14 cellular contexts compared by ENCODE assay signal in the genomic region with DNA sequence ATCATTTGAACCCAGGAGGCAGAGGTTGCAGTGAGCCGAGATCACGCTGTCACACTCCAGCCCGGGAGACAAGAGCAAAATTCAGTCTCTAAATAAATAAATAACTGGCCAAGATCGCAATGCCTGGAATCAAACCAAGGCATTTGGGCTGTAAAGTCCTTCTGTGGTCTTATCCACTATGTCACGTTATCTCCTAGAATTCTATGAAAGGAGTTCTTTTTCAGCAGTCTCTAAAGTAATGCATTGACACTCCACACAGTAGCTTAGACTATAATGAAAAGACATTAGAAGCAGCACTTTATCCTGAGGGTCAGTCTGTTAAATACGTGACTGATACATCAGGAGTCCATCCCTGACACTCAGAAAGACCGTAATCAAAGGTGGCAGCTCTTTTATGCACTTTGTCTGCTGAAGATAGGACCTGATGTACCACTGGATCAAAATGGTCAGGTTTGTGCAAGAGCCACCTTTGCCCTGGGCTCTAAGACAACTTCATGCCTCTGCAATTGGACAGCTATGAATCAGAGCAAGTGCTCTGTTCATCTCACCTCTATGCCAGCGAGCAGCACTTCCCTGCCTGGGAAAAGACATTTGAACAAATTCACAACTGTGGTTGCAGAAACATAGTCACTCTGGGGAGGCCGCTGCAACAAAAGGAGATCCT. TPM values are rescaled to one million over a fixed set of nuclear protein-coding genes. Genes with fewer than 3 reads are reported as not detected.
DNase-seq lines count a peak whose midpoint lies in the region; ATAC-seq and TF ChIP-seq lines count a peak whose summit lies in the region.
"Had no signal": no experiment of that assay in that cellular context is flagged by ENCODE, and none has a peak within 500 bp of the region (broad histone marks: within the 10 kb centered on the region; RNA-seq: fewer than 3 reads in every experiment).

No MANE protein-coding gene starts in this region.

- POLR2A ChIA-PET in MCF 10A (lab: Yijun Ruan, JAX), result no interaction called here

- H2AFZ ChIP-seq in Karpas-422 (ENCODE audit: low read length), result no peak overlapping the region

- H3K27me3 Mint-ChIP-seq in MCF 10A (ENCODE audit: insufficient read depth, unreplicated experiment), result no peaks in the 10 kb centered on the region
- H3K27me3 Mint-ChIP-seq in progenitor cell of endocrine pancreas, result no peaks in the 10 kb centered on the region

- peak; percentile 5 for DNase-seq in MCF 10A (ENCODE audit: unreplicated experiment)
- DNase-seq in breast epithelium (ENCODE audit: low spot score in 2 of 2), result no peak
- peak; percentile 74 for DNase-seq in foreskin melanocyte
- no peak for DNase-seq in mucosa of descending colon
- no peak for DNase-seq in Karpas-422
- no peak for DNase-seq in progenitor cell of endocrine pancreas (ENCODE audit: low spot score, unreplicated experiment)
- no peak for DNase-seq in tibial artery
- DNase-seq in ovary, result no peak
- DNase-seq: CD8-positive, alpha-beta memory T cell; DMS53; H7; IMR-90 had no signal

- no peak for TF ChIP-seq EP300 in ovary (IDR thresholded peaks at IDR 0.05)

- H3K9me3 ChIP-seq in breast epithelium, result no peaks in the 10 kb centered on the region
- H3K9me3 ChIP-seq in mucosa of descending colon, result no peaks in the 10 kb centered on the region
- no peaks in the 10 kb centered on the region for H3K9me3 ChIP-seq in Karpas-422 (ENCODE audit: low read length)
- no peaks in the 10 kb centered on the region for H3K9me3 ChIP-seq in tibial artery
- H3K9me3 ChIP-seq in ovary, result no peaks in the 10 kb centered on the region

- no peaks in the 10 kb centered on the region for H3K27me3 ChIP-seq in breast epithelium
- no peaks in the 10 kb centered on the region for H3K27me3 ChIP-seq in Karpas-422 (ENCODE audit: low read length)
- no peaks in the 10 kb centered on the region for H3K27me3 ChIP-seq in tibial artery
- no peaks in the 10 kb centered on the region for H3K27me3 ChIP-seq in ovary

- ATAC-seq in mucosa of descending colon, result peak; percentile 36

- no peak overlapping the region for H3K9ac ChIP-seq in Karpas-422 (ENCODE audit: low read length)

- CTCF ChIA-PET in MCF 10A (lab: Yijun Ruan, JAX), result no interaction called here

- H3K4me3 Mint-ChIP-seq in MCF 10A (ENCODE audit: unreplicated experiment) (no peak overlapping the region), progenitor cell of endocrine pancreas (ENCODE audit: low read depth) (no peak overlapping the region)
- H3K4me3 Mint-ChIP-seq: CD8-positive, alpha-beta memory T cell had no signal

- no peaks in the 10 kb centered on the region for H3K4me1 Mint-ChIP-seq in MCF 10A (ENCODE audit: insufficient read depth, unreplicated experiment)
- H3K4me1 Mint-ChIP-seq in progenitor cell of endocrine pancreas (ENCODE audit: low read depth), result no peaks in the 10 kb centered on the region
- H3K4me1 Mint-ChIP-seq: CD8-positive, alpha-beta memory T cell had no signal

- H3K9me2 ChIP-seq in Karpas-422 (replicated peaks; ENCODE audit: insufficient read depth, low read length), result no peaks in the 10 kb centered on the region

- TF ChIP-seq POLR2A in breast epithelium (IDR thresholded peaks at IDR 0.05), result no peak
- no peak for TF ChIP-seq POLR2A in ovary (IDR thresholded peaks at IDR 0.05)

- no peaks in the 10 kb centered on the region for H3K9me3 Mint-ChIP-seq in MCF 10A (ENCODE audit: unreplicated experiment)
- peaks cover 9% of the 10 kb centered on the region for H3K9me3 Mint-ChIP-seq in progenitor cell of endocrine pancreas (ENCODE audit: low read depth)

- BruUV-seq in MCF 10A (replicated peaks; lab: Mats Ljungman, UMichigan), result no TSS peak

- H3K36me3 ChIP-seq in breast epithelium, result no peaks in the 10 kb centered on the region
- no peaks in the 10 kb centered on the region for H3K36me3 ChIP-seq in mucosa of descending colon (ENCODE audit: low read depth)
- no peaks in the 10 kb centered on the region for H3K36me3 ChIP-seq in Karpas-422 (ENCODE audit: insufficient read depth, low read length)
- H3K36me3 ChIP-seq in tibial artery, result no peaks in the 10 kb centered on the region
- no peaks in the 10 kb centered on the region for H3K36me3 ChIP-seq in ovary

- H3K36me3 Mint-ChIP-seq in MCF 10A (ENCODE audit: insufficient read depth, unreplicated experiment) (no peaks in the 10 kb centered on the region), progenitor cell of endocrine pancreas (ENCODE audit: insufficient read depth) (peaks cover 2% of the 10 kb centered on the region)
- H3K36me3 Mint-ChIP-seq: CD8-positive, alpha-beta memory T cell had no signal

- intact Hi-C loops in MCF 10A (cut with micrococcal nuclease), result no loop called here
- intact Hi-C loops in breast epithelium (cut with DNase I; ENCODE audit: low total_unique reads), result no loop called here
- intact Hi-C loops in mucosa of descending colon (cut with DNase I, micrococcal nuclease), result no loop called here
- intact Hi-C loops in tibial artery (cut with DNase I; ENCODE audit: low total_unique reads), result no loop called here
- intact Hi-C loops in ovary (cut with DNase I), result no loop called here

- no peak overlapping the region for H3K27ac Mint-ChIP-seq in MCF 10A (ENCODE audit: low read depth, unreplicated experiment)
- H3K27ac Mint-ChIP-seq in progenitor cell of endocrine pancreas, result no peak overlapping the region
- H3K27ac Mint-ChIP-seq: CD8-positive, alpha-beta memory T cell had no signal

- no peak for TF ChIP-seq CTCF in MCF 10A (IDR thresholded peaks at IDR 0.05; ENCODE audit: unreplicated experiment)
- no peak for TF ChIP-seq CTCF in breast epithelium (IDR thresholded peaks at IDR 0.05)
- no peak for TF ChIP-seq CTCF in mucosa of descending colon (IDR thresholded peaks at IDR 0.05)
- no peak for TF ChIP-seq CTCF in progenitor cell of endocrine pancreas (IDR thresholded peaks at IDR 0.05; ENCODE audit: unreplicated experiment)
- TF ChIP-seq CTCF in tibial artery (IDR thresholded peaks at IDR 0.05), result no peak
- no peak for TF ChIP-seq CTCF in ovary (IDR thresholded peaks at IDR 0.05)

- WGBS in ovary, 3 donors, result 76 to 79% (median 77%) methylated on average over 9 of the region's 9 CpGs

- H3K79me2 ChIP-seq in Karpas-422 (ENCODE audit: low read length), result no peaks in the 10 kb centered on the region

- no peaks in the 10 kb centered on the region for H4K20me1 ChIP-seq in Karpas-422 (ENCODE audit: insufficient read depth, low read depth, low read length)

- H3K4me2 ChIP-seq in Karpas-422 (ENCODE audit: low read depth, low read length, poor library complexity, severe bottlenecking), result no peak overlapping the region

- H3K4me3 ChIP-seq in breast epithelium (no peak overlapping the region), mucosa of descending colon (no peak overlapping the region), Karpas-422 (ENCODE audit: low read length) (no peak overlapping the region), tibial artery (no peak overlapping the region), ovary (no peak overlapping the region)

- H3K4me1 ChIP-seq in breast epithelium, result no peaks in the 10 kb centered on the region
- no peaks in the 10 kb centered on the region for H3K4me1 ChIP-seq in mucosa of descending colon (ENCODE audit: low read depth)
- H3K4me1 ChIP-seq in Karpas-422 (ENCODE audit: low read length), result no peaks in the 10 kb centered on the region
- H3K4me1 ChIP-seq in tibial artery, result no peaks in the 10 kb centered on the region
- no peaks in the 10 kb centered on the region for H3K4me1 ChIP-seq in ovary (ENCODE audit: insufficient read depth)

- no peak overlapping the region for H3K27ac ChIP-seq in breast epithelium
- no peak overlapping the region for H3K27ac ChIP-seq in Karpas-422 (ENCODE audit: low read length)
- H3K27ac ChIP-seq in tibial artery, result no peak overlapping the region
- H3K27ac ChIP-seq in ovary, result no peak overlapping the region
- H3K27ac ChIP-seq: 22Rv1, HL-60 had no signal

RNA-seq across cellular contexts. Expression of a gene that starts 31.7 kb away (rescaled TPM):
- not detected in 2 replicates for total RNA-seq in MCF 10A (2022)
- 1 to 10 TPM; 1.8 to 2.9 (median 2.0) TPM for total RNA-seq in breast epithelium
- 10 to 100 TPM in 1 of 3 donors, 1 to 10 TPM in 2; 7.0 to 14.6 (median 7.4) TPM for total RNA-seq in mucosa of descending colon
- total RNA-seq in Karpas-422 (2014; rRNA removed; shearing (Covaris generic); ENCODE audit: low replicate concordance), result not detected in 2 replicates
- total RNA-seq in progenitor cell of endocrine pancreas, result 0.14 and 0.31 TPM in 2 replicates
- 1 to 10 TPM; 4.9 to 9.9 (median 7.6) TPM for total RNA-seq in ovary
- polyA plus RNA-seq in ovary, result 1 to 10 TPM; 6.5 to 9.2 TPM
- total RNA-seq: CD8-positive, alpha-beta memory T cell had no signal
- polyA plus RNA-seq: CD8-positive, alpha-beta memory T cell had no signal

Comparison
In these comparisons a context has a peak if more than half of its experiments do, and no peak if none do; other contexts are left out.
1. DNase-seq: peak in MCF 10A (single experiment) and foreskin melanocyte (single experiment); none in breast epithelium (0 of 2), mucosa of descending colon (0 of 3), Karpas-422 (single experiment), progenitor cell of endocrine pancreas (single experiment), tibial artery (0 of 2) and ovary (0 of 5).